Comparison of ENCODE assay signal across 18 cellular contexts in genomic region chr3:58160399-58160798, GRCh38. TPM values are rescaled to one million over a fixed set of nuclear protein-coding genes. Genes with fewer than 3 reads are reported as not detected.
DNase-seq lines count a peak whose midpoint lies in the region; ATAC-seq, FAIRE-seq and TF ChIP-seq lines count a peak whose summit lies in the region.
"Had no signal": no experiment of that assay in that cellular context is flagged by ENCODE, and none has a peak within 500 bp of the region (broad histone marks: within the 10 kb centered on the region; RNA-seq: fewer than 3 reads in every experiment).

No MANE protein-coding gene starts in this region.

- WGBS in SK-N-SH (ENCODE audit: low lambda C conversion rate), result 100% methylated on average over 1 of the region's 1 CpG
- WGBS in stomach, 5 donors, result 94 to 100% (median 100%) methylated on average over 1 of the region's 1 CpG

- no peak for FAIRE-seq in urothelium cell line (lab: Jason Lieb, UNC)
- FAIRE-seq: H1 had no signal

- H3K4me1 ChIP-seq in SK-N-SH (ENCODE audit: control insufficient read depth in 1 of 2, insufficient read depth in 2 of 2, low read depth in 1 of 2, low read length in 1 of 2) (peaks cover 13 to 24% of the 10 kb centered on the region in 2 experiments; a peak in 3 of 4 replicates), Panc1 (ENCODE audit: control insufficient read depth, insufficient read depth, low read length) (peaks cover 54% of the 10 kb centered on the region), stomach (peaks cover 27 to 55% (median 41%) of the 10 kb centered on the region in 4 donors)
- H3K4me1 ChIP-seq: BLaER1 had no signal

- H3F3A ChIP-seq in SK-N-SH (replicated peaks; ENCODE audit: insufficient read depth), result peaks cover 11% of the 10 kb centered on the region

- ATAC-seq in SK-N-SH treated with all-trans-retinoic acid at 6 μM for 48 hours, result no peak
- ATAC-seq in Panc1, result no peak

- in situ Hi-C loops in Panc1 (cut with HindIII; ENCODE audit: low pct_unique_long_range_greater_than_20kb, low sequenced_read_pairs), result no loop called here

- peaks cover 64 to 67% of the 10 kb centered on the region in 2 experiments for H3K36me3 ChIP-seq in SK-N-SH (replicated peaks in 1 of 2; ENCODE audit: control insufficient read depth in 1 of 2, insufficient read depth in 2 of 2, low read length in 1 of 2)
- peaks cover 19% of the 10 kb centered on the region for H3K36me3 ChIP-seq in Panc1 (ENCODE audit: control insufficient read depth, insufficient read depth, low read length)
- H3K36me3 ChIP-seq in stomach, result peaks cover 41 to 95% (median 87%) of the 10 kb centered on the region in 4 donors

- no peaks in the 10 kb centered on the region for H3K27me3 ChIP-seq in SK-N-SH (ENCODE audit: insufficient read depth)
- no peaks in the 10 kb centered on the region for H3K27me3 ChIP-seq in Panc1 (ENCODE audit: control insufficient read depth, insufficient read depth, low read length)
- H3K27me3 ChIP-seq in stomach, result no peaks in the 10 kb centered on the region
- H3K27me3 ChIP-seq: BLaER1 had no signal

- no peak overlapping the region for H3K4me2 ChIP-seq in SK-N-SH
- H3K4me2 ChIP-seq: BLaER1 had no signal

- peaks cover 6% of the 10 kb centered on the region; the same call in 1 of the 2 replicates for H3K79me2 ChIP-seq in SK-N-SH (ENCODE audit: insufficient read depth)

- TF ChIP-seq CTCF in SK-N-SH (IDR thresholded peaks at IDR 0.05) (no peak), Panc1 (IDR thresholded peaks at IDR 0.05) (no peak), stomach (IDR thresholded peaks at IDR 0.05) (no peak)

- H2AFZ ChIP-seq in SK-N-SH (ENCODE audit: low read depth), result no peak overlapping the region

- H3K27ac ChIP-seq in SK-N-SH (ENCODE audit: low read depth in 2 of 2, low read length in 1 of 2) (peak overlapping the region in 1 of 2 experiments; percentile 48; a peak in 1 of 4 replicates), Panc1 (ENCODE audit: low read length) (peak overlapping the region; percentile 48; the same call in 1 of the 2 replicates), epithelial cell of prostate (peak overlapping the region; percentile 90), stomach (peak overlapping the region in 3 of 5 donors; percentile 85 to 87 (median 86))
- H3K27ac ChIP-seq: 22Rv1, BLaER1 had no signal

- no peak for TF ChIP-seq POLR2A in stomach (IDR thresholded peaks at IDR 0.05)

- no peak for DNase-seq in SK-N-SH
- DNase-seq in Panc1 (ENCODE audit: low read depth, low spot score), result no peak
- no peak for DNase-seq in epithelial cell of prostate (ENCODE audit: low read depth, low spot score)
- no peak for DNase-seq in stomach
- DNase-seq in urothelium cell line (ENCODE audit: low spot score), result no peak
- DNase-seq in activated CD4-positive, CD25-positive, alpha-beta regulatory T cell (lab: John Stamatoyannopoulos, UW), result no peak
- DNase-seq in SK-N-DZ (ENCODE audit: low spot score), result no peak
- DNase-seq: CD8-positive, alpha-beta memory T cell; KBM-7; NCI-H1436 treated with DMSO at 0.1 percent for 48 hours; NCI-H2081; NCI-H510A treated with DMSO at 0.1 percent for 48 hours; NCI-H82; SHP77 had no signal

- no peak overlapping the region for H3K9ac ChIP-seq in SK-N-SH
- H3K9ac ChIP-seq: BLaER1 had no signal

- H3K4me3 ChIP-seq in SK-N-SH (ENCODE audit: low read depth in 2 of 2, low read length in 1 of 2), result no peak overlapping the region
- H3K4me3 ChIP-seq in Panc1 (ENCODE audit: low read depth in 2 of 2, low read length in 2 of 2), result no peak overlapping the region
- no peak overlapping the region for H3K4me3 ChIP-seq in stomach
- H3K4me3 ChIP-seq: BLaER1 had no signal

- no peaks in the 10 kb centered on the region for H3K9me2 ChIP-seq in SK-N-SH

- POLR2A ChIA-PET in SK-N-SH (lab: Yijun Ruan, JAX) (no interaction called here), Panc1 (lab: Charles Lee) (no interaction called here)

- no peaks in the 10 kb centered on the region for H3K9me3 ChIP-seq in SK-N-SH
- H3K9me3 ChIP-seq in Panc1 (ENCODE audit: control insufficient read depth, insufficient read depth, low read depth, low read length), result no peaks in the 10 kb centered on the region
- no peaks in the 10 kb centered on the region for H3K9me3 ChIP-seq in stomach
- H3K9me3 ChIP-seq: BLaER1 had no signal

- H4K20me1 ChIP-seq in SK-N-SH (ENCODE audit: insufficient read depth), result no peaks in the 10 kb centered on the region
- H4K20me1 ChIP-seq: BLaER1 had no signal

- intact Hi-C loops in Panc1 (cut with micrococcal nuclease; ENCODE audit: unreplicated experiment) (no loop called here), stomach (cut with DNase I; ENCODE audit: low total_unique reads) (no loop called here)

- no TSS peak for BruUV-seq in Panc1 (replicated peaks; lab: Mats Ljungman, UMichigan)

- TF ChIP-seq RAD21 in SK-N-SH (IDR thresholded peaks at IDR 0.05; ENCODE audit: low read length), result no peak

- CTCF ChIA-PET in SK-N-SH (lab: Yijun Ruan, JAX), result no interaction called here
- CTCF ChIA-PET in Panc1 (lab: Charles Lee), result no interaction called here

- TF ChIP-seq EP300 in SK-N-SH (IDR thresholded peaks at IDR 0.05; ENCODE audit: borderline replicate concordance in 1 of 2, low read depth in 1 of 2, low read length in 1 of 2), result no peak
- TF ChIP-seq EP300 in stomach (IDR thresholded peaks at IDR 0.05), result no peak

TF ChIP-seq in SK-N-SH treated with all-trans-retinoic acid at 6 μM for 48 hours, 23 proteins besides CTCF, POLR2A, EP300 and RAD21:
- TF ChIP-seq CSDC2 (CRISPR knock-in tag; IDR thresholded peaks at IDR 0.05) (no peak), SNAI2 (CRISPR knock-in tag; IDR thresholded peaks at IDR 0.05) (no peak), ZFP3 (CRISPR knock-in tag; IDR thresholded peaks at IDR 0.05) (peak; percentile 97), PATZ1 (CRISPR knock-in tag; IDR thresholded peaks at IDR 0.05; ENCODE audit: borderline replicate concordance) (no peak)

TF ChIP-seq in SK-N-SH, 30 proteins besides CTCF, POLR2A, EP300 and RAD21 (continues in another document):
- TF ChIP-seq JUND (IDR thresholded peaks at IDR 0.05), result no peak
- TF ChIP-seq REST (IDR thresholded peaks at IDR 0.05; ENCODE audit: low read depth, low read length), result no peak
- no peak for TF ChIP-seq MXI1 (IDR thresholded peaks at IDR 0.05; ENCODE audit: low read depth, low read length)
- no peak for TF ChIP-seq NFIC (IDR thresholded peaks at IDR 0.05; ENCODE audit: borderline replicate concordance)
- TF ChIP-seq FOXJ3 (CRISPR knock-in tag; IDR thresholded peaks at IDR 0.05), result no peak
- no peak for TF ChIP-seq RCOR1 (IDR thresholded peaks at IDR 0.05; ENCODE audit: low read length)
- TF ChIP-seq GABPA (IDR thresholded peaks at IDR 0.05; ENCODE audit: low read depth), result no peak
- TF ChIP-seq, protein P1, sequence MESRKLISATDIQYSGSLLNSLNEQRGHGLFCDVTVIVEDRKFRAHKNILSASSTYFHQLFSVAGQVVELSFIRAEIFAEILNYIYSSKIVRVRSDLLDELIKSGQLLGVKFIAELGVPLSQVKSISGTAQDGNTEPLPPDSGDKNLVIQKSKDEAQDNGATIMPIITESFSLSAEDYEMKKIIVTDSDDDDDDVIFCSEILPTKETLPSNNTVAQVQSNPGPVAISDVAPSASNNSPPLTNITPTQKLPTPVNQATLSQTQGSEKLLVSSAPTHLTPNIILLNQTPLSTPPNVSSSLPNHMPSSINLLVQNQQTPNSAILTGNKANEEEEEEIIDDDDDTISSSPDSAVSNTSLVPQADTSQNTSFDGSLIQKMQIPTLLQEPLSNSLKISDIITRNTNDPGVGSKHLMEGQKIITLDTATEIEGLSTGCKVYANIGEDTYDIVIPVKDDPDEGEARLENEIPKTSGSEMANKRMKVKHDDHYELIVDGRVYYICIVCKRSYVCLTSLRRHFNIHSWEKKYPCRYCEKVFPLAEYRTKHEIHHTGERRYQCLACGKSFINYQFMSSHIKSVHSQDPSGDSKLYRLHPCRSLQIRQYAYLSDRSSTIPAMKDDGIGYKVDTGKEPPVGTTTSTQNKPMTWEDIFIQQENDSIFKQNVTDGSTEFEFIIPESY (IDR thresholded peaks at IDR 0.05; ENCODE audit: borderline replicate concordance, low read depth), result no peak
- TF ChIP-seq CHD2 (IDR thresholded peaks at IDR 0.05; ENCODE audit: low read length, partially characterized antibody), result no peak
- no peak for TF ChIP-seq NRF1 (IDR thresholded peaks at IDR 0.05; ENCODE audit: low read depth, low read length)
- TF ChIP-seq TEAD4 (IDR thresholded peaks at IDR 0.05; ENCODE audit: borderline replicate concordance, insufficient read depth), result no peak

RNA-seq across cellular contexts. Expression of gene DNASE1L3, which starts 50.4 kb away (rescaled TPM):
- polyA plus RNA-seq in SK-N-SH (2012; rRNA removed), result not detected in 2 replicates
- not detected in 2 replicates for polyA plus RNA-seq in SK-N-SH (2012; cell fraction: cytosol; rRNA removed)
- polyA plus RNA-seq in SK-N-SH (2012; cell fraction: nucleus; rRNA removed), result not detected in 2 replicates
- total RNA-seq in Panc1 (2021; ENCODE audit: unreplicated experiment), result not detected
- not detected for polyA plus RNA-seq in Panc1 (2012; ENCODE audit: insufficient read length)
- total RNA-seq in stomach, result 10 to 100 TPM in 1 of 5 donors, 1 to 10 TPM in 1, under 1 TPM in 1, not detected in 2; 0.43 to 10.4 (median 5.1) TPM
- polyA plus RNA-seq in stomach, result 1 to 10 TPM in 2 of 3 donors, under 1 TPM in 1; 0.44 to 4.4 (median 1.8) TPM
- polyA plus RNA-seq in SK-N-DZ (2014; cell fraction: cytosol; rRNA removed), result not detected in 2 replicates
- 1.4 TPM in 1 of 2 replicates, not detected in the other for polyA plus RNA-seq in SK-N-DZ (2014; cell fraction: nucleus; rRNA removed)
- total RNA-seq: CD8-positive, alpha-beta memory T cell; H1 had no signal
- polyA plus RNA-seq: CD8-positive, alpha-beta memory T cell; H1 had no signal
